Comparison of ENCODE assay signal across 19 cellular contexts in the genomic region with DNA sequence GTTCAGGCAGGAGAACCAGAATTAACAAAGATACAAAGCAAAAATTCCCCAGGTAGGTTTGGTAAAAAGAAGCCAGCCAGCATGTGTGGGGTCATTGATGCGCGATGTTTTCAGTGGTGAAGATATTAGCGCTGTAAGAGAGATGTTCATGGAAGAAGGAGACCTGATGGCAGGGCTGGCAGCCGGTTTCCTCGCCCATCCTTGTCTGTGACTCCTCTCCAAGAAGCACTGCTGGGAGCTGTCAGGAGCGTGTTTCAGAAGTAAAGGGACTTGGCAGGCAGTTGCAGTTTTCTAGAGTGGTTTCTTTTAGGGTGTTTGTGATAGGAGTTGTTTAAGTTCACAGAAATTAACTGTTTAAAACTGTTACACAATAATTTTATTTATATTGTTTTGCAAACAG. TPM values are rescaled to one million over a fixed set of nuclear protein-coding genes. Genes with fewer than 3 reads are reported as not detected.
DNase-seq lines count a peak whose midpoint lies in the region; ATAC-seq, FAIRE-seq and TF ChIP-seq lines count a peak whose summit lies in the region.
"Had no signal": no experiment of that assay in that cellular context is flagged by ENCODE, and none has a peak within 500 bp of the region (broad histone marks: within the 10 kb centered on the region; RNA-seq: fewer than 3 reads in every experiment).

No MANE protein-coding gene starts in this region.

- peak overlapping the region; percentile 37 for H3K27ac Mint-ChIP-seq in activated T-helper 1 cell treated with anti-CD3 and anti-CD28 coated beads, Interleukin-12 subunit alpha, Interleukin-12 subunit beta, Interleukin-2, Interleukin-4 antibody, amounts not matched to agents 30 ng/mL and 10 ng/mL and 1 ng/mL, durations not matched to agents 14 hours and 24 hours and 36 hours
- peak overlapping the region; percentile 3 for H3K27ac Mint-ChIP-seq in endothelial cell (ENCODE audit: unreplicated experiment)

- peaks cover 12% of the 10 kb centered on the region for H3K36me3 Mint-ChIP-seq in activated T-helper 1 cell treated with anti-CD3 and anti-CD28 coated beads, Interleukin-12 subunit alpha, Interleukin-12 subunit beta, Interleukin-2, Interleukin-4 antibody, amounts not matched to agents 30 ng/mL and 10 ng/mL and 1 ng/mL, durations not matched to agents 14 hours and 24 hours and 36 hours (ENCODE audit: low read depth)
- H3K36me3 Mint-ChIP-seq in endothelial cell (ENCODE audit: low read depth, unreplicated experiment), result peaks cover 18% of the 10 kb centered on the region

- intact Hi-C loops in activated T-helper 1 cell treated with anti-CD3 and anti-CD28 coated beads, Interleukin-12 subunit alpha, Interleukin-12 subunit beta, Interleukin-2, Interleukin-4 antibody, amounts not matched to agents 30 ng/mL and 10 ng/mL and 1 ng/mL, durations not matched to agents 14 hours and 24 hours and 36 hours (cut with micrococcal nuclease), result no loop called here
- intact Hi-C loops in breast epithelium (cut with DNase I; ENCODE audit: low total_unique reads), result no loop called here

- H3K4me2 ChIP-seq in A549, result no peak overlapping the region
- H3K4me2 ChIP-seq: BLaER1 had no signal

- H3K9me3 ChIP-seq in A549 (no peaks in the 10 kb centered on the region), breast epithelium (no peaks in the 10 kb centered on the region)
- no peaks in the 10 kb centered on the region for H3K9me3 ChIP-seq in effector memory CD4-positive, alpha-beta T cell (ENCODE audit: control insufficient read depth, low read length)
- H3K9me3 ChIP-seq: BLaER1, Caco-2, HAP-1 had no signal

- CTCF ChIA-PET in A549 (lab: Yijun Ruan, JAX), result interaction anchor here (1.0 to 3.1 kb wide), 3 partner anchors 10 to 117 kb away, joined by 3 to 13 read pairs (median 6); no protein-coding TSS in a partner anchor

- TF ChIP-seq EP300 in A549 (IDR thresholded peaks at IDR 0.05), result no peak

- no peak overlapping the region for H3K27ac ChIP-seq in A549
- no peak overlapping the region for H3K27ac ChIP-seq in effector memory CD4-positive, alpha-beta T cell (ENCODE audit: insufficient read depth, low read length, poor library complexity, severe bottlenecking)
- no peak overlapping the region for H3K27ac ChIP-seq in breast epithelium
- H3K27ac ChIP-seq: 22Rv1, BLaER1, HL-60 had no signal

- peaks cover 5% of the 10 kb centered on the region for H3K36me3 ChIP-seq in effector memory CD4-positive, alpha-beta T cell (ENCODE audit: control insufficient read depth, insufficient read depth, low read length)
- H3K36me3 ChIP-seq in breast epithelium, result no peaks in the 10 kb centered on the region

- no peaks in the 10 kb centered on the region for H3K4me1 Mint-ChIP-seq in activated T-helper 1 cell treated with anti-CD3 and anti-CD28 coated beads, Interleukin-12 subunit alpha, Interleukin-12 subunit beta, Interleukin-2, Interleukin-4 antibody, amounts not matched to agents 30 ng/mL and 10 ng/mL and 1 ng/mL, durations not matched to agents 14 hours and 24 hours and 36 hours (ENCODE audit: low read depth)
- H3K4me1 Mint-ChIP-seq in endothelial cell (ENCODE audit: unreplicated experiment), result no peaks in the 10 kb centered on the region

- H3K4me1 ChIP-seq in A549, result no peaks in the 10 kb centered on the region
- H3K4me1 ChIP-seq in effector memory CD4-positive, alpha-beta T cell (ENCODE audit: control insufficient read depth, insufficient read depth, low read length, poor library complexity, severe bottlenecking), result no peaks in the 10 kb centered on the region
- H3K4me1 ChIP-seq in breast epithelium, result no peaks in the 10 kb centered on the region
- H3K4me1 ChIP-seq: BLaER1, Caco-2, HAP-1 had no signal

- no peaks in the 10 kb centered on the region for H3K27me3 ChIP-seq in effector memory CD4-positive, alpha-beta T cell (replicated peaks; ENCODE audit: control insufficient read depth, insufficient read depth, low read length, poor library complexity, severe bottlenecking)
- H3K27me3 ChIP-seq in breast epithelium, result no peaks in the 10 kb centered on the region
- H3K27me3 ChIP-seq: BLaER1 had no signal

- DNase-seq in A549 (ENCODE audit: low read depth in 1 of 2, low spot score in 1 of 2) (no peak), endothelial cell (ENCODE audit: low spot score) (no peak), putamen (ENCODE audit: low spot score) (peak; percentile 13), UCSD-AML1 (lab: John Stamatoyannopoulos, UW; ENCODE audit: unreplicated experiment) (no peak), breast epithelium (ENCODE audit: low spot score in 2 of 2) (no peak)
- no peak for DNase-seq in activated T-helper 1 cell treated with anti-CD3 and anti-CD28 coated beads, Interleukin-12 subunit alpha, Interleukin-12 subunit beta, Interleukin-2, Interleukin-4 antibody, amounts not matched to agents 30 ng/mL and 10 ng/mL and 1 ng/mL, durations not matched to agents 14 hours and 24 hours and 36 hours (ENCODE audit: low spot score)
- DNase-seq in effector memory CD4-positive, alpha-beta T cell, result no peak
- DNase-seq: AML-193; Caco-2; CD8-positive, alpha-beta memory T cell; DND-41; GF-D8 had no signal

- POLR2A ChIA-PET in A549 (lab: Yijun Ruan, JAX), result no interaction called here

- peak; percentile 43 to 47; a peak in 3 of 6 replicates for ATAC-seq in A549
- ATAC-seq in GM21360 (IDR thresholded peaks at IDR 0.05; ENCODE audit: unreplicated experiment), result no peak

- H3K4me3 Mint-ChIP-seq in activated T-helper 1 cell treated with anti-CD3 and anti-CD28 coated beads, Interleukin-12 subunit alpha, Interleukin-12 subunit beta, Interleukin-2, Interleukin-4 antibody, amounts not matched to agents 30 ng/mL and 10 ng/mL and 1 ng/mL, durations not matched to agents 14 hours and 24 hours and 36 hours, result no peak overlapping the region
- no peak overlapping the region for H3K4me3 Mint-ChIP-seq in endothelial cell (ENCODE audit: unreplicated experiment)
- H3K4me3 Mint-ChIP-seq: CD8-positive, alpha-beta memory T cell had no signal

- TF ChIP-seq CTCF in A549 (IDR thresholded peaks at IDR 0.05) (no peak), endothelial cell (IDR thresholded peaks at IDR 0.05; ENCODE audit: unreplicated experiment) (no peak), breast epithelium (IDR thresholded peaks at IDR 0.05) (no peak)

- TF ChIP-seq RAD21 in A549 (conservative IDR thresholded peaks at IDR 0.05 in 1 of 2, IDR thresholded peaks at IDR 0.05 in 1 of 2), result no peak

- peaks cover 14% of the 10 kb centered on the region for H3K9me3 Mint-ChIP-seq in activated T-helper 1 cell treated with anti-CD3 and anti-CD28 coated beads, Interleukin-12 subunit alpha, Interleukin-12 subunit beta, Interleukin-2, Interleukin-4 antibody, amounts not matched to agents 30 ng/mL and 10 ng/mL and 1 ng/mL, durations not matched to agents 14 hours and 24 hours and 36 hours
- no peaks in the 10 kb centered on the region for H3K9me3 Mint-ChIP-seq in endothelial cell (ENCODE audit: unreplicated experiment)

- TF ChIP-seq POLR2A in A549 (IDR thresholded peaks at IDR 0.05; ENCODE audit: low read length) (no peak), breast epithelium (IDR thresholded peaks at IDR 0.05) (no peak)

- H3K27me3 Mint-ChIP-seq in activated T-helper 1 cell treated with anti-CD3 and anti-CD28 coated beads, Interleukin-12 subunit alpha, Interleukin-12 subunit beta, Interleukin-2, Interleukin-4 antibody, amounts not matched to agents 30 ng/mL and 10 ng/mL and 1 ng/mL, durations not matched to agents 14 hours and 24 hours and 36 hours (ENCODE audit: insufficient read depth), result no peaks in the 10 kb centered on the region
- no peaks in the 10 kb centered on the region for H3K27me3 Mint-ChIP-seq in endothelial cell (ENCODE audit: unreplicated experiment)
- H3K27me3 Mint-ChIP-seq: CD8-positive, alpha-beta memory T cell had no signal

- no peak overlapping the region for H3K4me3 ChIP-seq in A549
- H3K4me3 ChIP-seq in effector memory CD4-positive, alpha-beta T cell (ENCODE audit: insufficient read depth, low read depth, low read length, poor library complexity, severe bottlenecking), result no peak overlapping the region
- no peak overlapping the region for H3K4me3 ChIP-seq in breast epithelium
- H3K4me3 ChIP-seq: BLaER1, HAP-1 had no signal

- FAIRE-seq in A549 (lab: Jason Lieb, UNC), result no peak
- FAIRE-seq: GM19239, H1 had no signal

- 93% methylated on average over 6 of the region's 6 CpGs for WGBS in A549 (ENCODE audit: missing lambda C conversion rate)

TF ChIP-seq in A549, 52 proteins besides CTCF, POLR2A, EP300 and RAD21:
- no peak for TF ChIP-seq JUNB (IDR thresholded peaks at IDR 0.05)
- TF ChIP-seq, protein P1, sequence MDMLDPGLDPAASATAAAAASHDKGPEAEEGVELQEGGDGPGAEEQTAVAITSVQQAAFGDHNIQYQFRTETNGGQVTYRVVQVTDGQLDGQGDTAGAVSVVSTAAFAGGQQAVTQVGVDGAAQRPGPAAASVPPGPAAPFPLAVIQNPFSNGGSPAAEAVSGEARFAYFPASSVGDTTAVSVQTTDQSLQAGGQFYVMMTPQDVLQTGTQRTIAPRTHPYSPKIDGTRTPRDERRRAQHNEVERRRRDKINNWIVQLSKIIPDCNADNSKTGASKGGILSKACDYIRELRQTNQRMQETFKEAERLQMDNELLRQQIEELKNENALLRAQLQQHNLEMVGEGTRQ (IDR thresholded peaks at IDR 0.05), result no peak
- no peak for TF ChIP-seq HDAC2 (IDR thresholded peaks at IDR 0.05)
- TF ChIP-seq ZC3H11A (IDR thresholded peaks at IDR 0.05), result no peak
- TF ChIP-seq ZFP36 (IDR thresholded peaks at IDR 0.05; ENCODE audit: borderline replicate concordance, partially characterized antibody), result no peak
- no peak for TF ChIP-seq CBX8 (IDR thresholded peaks at IDR 0.05)
- TF ChIP-seq ZSCAN20 (CRISPR knock-in tag; IDR thresholded peaks at IDR 0.05), result no peak
- TF ChIP-seq FOSB (CRISPR knock-in tag; IDR thresholded peaks at IDR 0.05), result no peak
- TF ChIP-seq JUN (IDR thresholded peaks at IDR 0.05), result no peak
- TF ChIP-seq CEBPB (IDR thresholded peaks at IDR 0.05), result no peak
- no peak for TF ChIP-seq HOXB13 (CRISPR knock-in tag; IDR thresholded peaks at IDR 0.05; ENCODE audit: low read depth)
- no peak for TF ChIP-seq GATA3 (IDR thresholded peaks at IDR 0.05; ENCODE audit: borderline replicate concordance)
- no peak for TF ChIP-seq NFE2L2 (conservative IDR thresholded peaks at IDR 0.05; ENCODE audit: low read length)
- no peak for TF ChIP-seq RARB (CRISPR knock-in tag; IDR thresholded peaks at IDR 0.05)

RNA-seq across cellular contexts. Expression of a gene that starts 24.6 kb away (rescaled TPM):
- polyA plus RNA-seq in A549 (2011; rRNA removed) (40.8 and 51.7 TPM in 2 replicates), A549 (2017; fragmentation: RNase III; extraction: RNeasy Plus Mini Kit Qiagen cat#74134 plus additional on column Dnase treatment) (32.4 to 40.6 TPM (median 37.0 TPM) in 3 replicates)
- 9.8 TPM in 2 replicates for polyA plus RNA-seq in A549 (2012; cell fraction: cytosol; rRNA removed)
- polyA plus RNA-seq in A549 (2012; cell fraction: nucleus; rRNA removed), result 5.3 and 7.4 TPM in 2 replicates
- 43.1 and 45.5 TPM in 2 replicates for polyA minus RNA-seq in A549 (2011; rRNA and poly(A)+ RNA removed)
- total RNA-seq in activated T-helper 1 cell treated with anti-CD3 and anti-CD28 coated beads, Interleukin-12 subunit alpha, Interleukin-12 subunit beta, Interleukin-2, Interleukin-4 antibody, amounts not matched to agents 30 ng/mL and 10 ng/mL and 1 ng/mL, durations not matched to agents 14 hours and 24 hours and 36 hours, result 23.3 and 25.1 TPM in 2 replicates
- total RNA-seq in endothelial cell (ENCODE audit: unreplicated experiment) (19.5 TPM), breast epithelium (10 to 100 TPM; 17.0 to 21.6 (median 20.3) TPM)
